1 cellular context compared by ENCODE assay signal in genomic region chr1:23865543-23865930, GRCh38.
TF ChIP-seq lines count a peak whose summit lies in the region.

No MANE protein-coding gene starts in this region.

TF ChIP-seq in GM23338, 12 proteins besides CTCF, POLR2A, EP300 and RAD21 (continued from another document):
- TF ChIP-seq ZNF462 (CRISPR knock-in tag; IDR thresholded peaks at IDR 0.05) = no peak
- no peak for TF ChIP-seq CREB1 (CRISPR knock-in tag; IDR thresholded peaks at IDR 0.05; ENCODE audit: low read depth)
- no peak for TF ChIP-seq ETS1 (IDR thresholded peaks at IDR 0.05)
- no peak for TF ChIP-seq ZNF114 (CRISPR knock-in tag; IDR thresholded peaks at IDR 0.05)
- TF ChIP-seq POLR2AphosphoS5 (IDR thresholded peaks at IDR 0.05; ENCODE audit: low read depth) = no peak
- TF ChIP-seq EZH2phosphoT487 (IDR thresholded peaks at IDR 0.05; ENCODE audit: unreplicated experiment) = no peak
- TF ChIP-seq REST (IDR thresholded peaks at IDR 0.05; ENCODE audit: unreplicated experiment) = no peak
- no peak for TF ChIP-seq JUNB (IDR thresholded peaks at IDR 0.05; ENCODE audit: unreplicated experiment)
- TF ChIP-seq EZH2 (IDR thresholded peaks at IDR 0.05; ENCODE audit: low read depth, unreplicated experiment) = no peak
- TF ChIP-seq NANOG (IDR thresholded peaks at IDR 0.05; ENCODE audit: borderline replicate concordance) = no peak
